Comparison of ENCODE assay signal across 8 cellular contexts in the genomic region with DNA sequence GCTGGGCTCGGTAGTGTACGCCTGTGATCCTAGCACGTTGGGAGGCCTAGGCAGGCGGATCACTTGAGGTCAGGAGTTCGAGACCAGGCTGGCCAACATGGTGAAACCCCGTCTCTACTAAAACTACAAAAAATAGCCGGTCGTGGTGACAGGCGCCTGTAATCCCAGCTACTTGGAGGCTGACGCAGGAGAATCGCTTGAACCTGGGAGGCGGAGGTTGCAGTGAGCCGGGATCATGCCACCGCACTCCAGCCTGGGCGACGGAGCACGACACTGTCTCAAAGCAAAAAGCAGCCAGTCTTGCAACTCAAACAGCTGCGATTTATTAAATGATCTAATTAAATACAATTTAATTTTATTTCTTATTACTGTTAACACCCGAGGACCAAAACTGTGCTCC. TPM values are rescaled to one million over a fixed set of nuclear protein-coding genes. Genes with fewer than 3 reads are reported as not detected.
A peak's percentile ranks its signal among the peaks of the same experiment; 100 is the strongest.
DNase-seq lines count a peak whose midpoint lies in the region; ATAC-seq and TF ChIP-seq lines count a peak whose summit lies in the region.
"Not testable (repeated sequence)": the region's sequence is repeated elsewhere in the genome, so short reads cannot be mapped to it uniquely, and the experiment has no call there.
"Had no signal": no experiment of that assay in that cellular context is flagged by ENCODE, and none has a peak within 500 bp of the region (broad histone marks: within the 10 kb centered on the region; RNA-seq: fewer than 3 reads in every experiment).

No MANE protein-coding gene starts in this region.

- not testable (repeated sequence) for H4K20me1 ChIP-seq in GM23248 (ENCODE audit: insufficient read depth)

- H3K9me3 Mint-ChIP-seq in T-helper 2 cell treated with Interferon-gamma antibody and Interleukin-4, amounts not matched to agents 5 μg/mL and 100 μg/mL, for 36 hours; neural crest cell: not testable (repeated sequence)

- not testable (repeated sequence) for H3K36me3 Mint-ChIP-seq in T-helper 2 cell treated with Interferon-gamma antibody and Interleukin-4, amounts not matched to agents 5 μg/mL and 100 μg/mL, for 36 hours (ENCODE audit: low read depth); neural crest cell (ENCODE audit: low read depth)

- peak overlapping the region; percentile 86 for H3K4me2 ChIP-seq in GM23248 (ENCODE audit: unreplicated experiment)

- not testable (repeated sequence) for H3K27ac ChIP-seq in GM23248; breast epithelium; right cardiac atrium (ENCODE audit: low read length); thyroid gland

- not testable (repeated sequence) for TF ChIP-seq POLR2A in breast epithelium (IDR thresholded peaks at IDR 0.05); thyroid gland (IDR thresholded peaks at IDR 0.05)

- H3K27me3 Mint-ChIP-seq in T-helper 2 cell treated with Interferon-gamma antibody and Interleukin-4, amounts not matched to agents 5 μg/mL and 100 μg/mL, for 36 hours (ENCODE audit: low read depth): peaks cover 27% of the 10 kb centered on the region
- H3K27me3 Mint-ChIP-seq in neural crest cell (ENCODE audit: low read depth): peaks cover 63% of the 10 kb centered on the region

- not testable (repeated sequence) for H3K79me2 ChIP-seq in GM23248 (ENCODE audit: insufficient read depth)

- not testable (repeated sequence) for H3K4me1 ChIP-seq in GM23248 (ENCODE audit: insufficient read depth); right cardiac atrium (ENCODE audit: control insufficient read depth, insufficient read depth, low read length)
- peaks cover 6 to 12% of the 10 kb centered on the region in 2 donors for H3K4me1 ChIP-seq in breast epithelium
- peaks cover 0 to 14% of the 10 kb centered on the region in 2 donors for H3K4me1 ChIP-seq in thyroid gland

- TF ChIP-seq CTCF in breast epithelium (IDR thresholded peaks at IDR 0.05); neural crest cell (conservative IDR thresholded peaks at IDR 0.05); thyroid gland (IDR thresholded peaks at IDR 0.05): not testable (repeated sequence)

- H3K36me3 ChIP-seq in GM23248 (ENCODE audit: low read depth); breast epithelium: not testable (repeated sequence)
- peaks cover 9 to 11% of the 10 kb centered on the region in 2 donors for H3K36me3 ChIP-seq in thyroid gland

- WGBS in GM23248 (ENCODE audit: low coverage in 1 of 2, low lambda C conversion rate in 2 of 2, missing lambda C conversion rate in 2 of 2), 2 experiments: 57 to 59% methylated on average over 19 of the region's 19 CpGs
- WGBS in right cardiac atrium: 65% methylated on average over 19 of the region's 19 CpGs
- 52 to 59% methylated on average over 19 of the region's 19 CpGs for WGBS in thyroid gland, 2 donors

- not testable (repeated sequence) for DNase-seq in GM23248; T-helper 2 cell treated with Interferon-gamma antibody and Interleukin-4, amounts not matched to agents 5 μg/mL and 100 μg/mL, for 36 hours (ENCODE audit: low spot score); breast epithelium (ENCODE audit: low spot score in 2 of 2); right cardiac atrium; neural crest cell (ENCODE audit: low read depth, low spot score); thyroid gland

- not testable (repeated sequence) for H3K9me3 ChIP-seq in GM23248 (ENCODE audit: low read depth); breast epithelium; right cardiac atrium (ENCODE audit: control insufficient read depth, low read length); thyroid gland

- not testable (repeated sequence) for ATAC-seq in right cardiac atrium

- H3K4me3 ChIP-seq in GM23248: peak overlapping the region; percentile 62
- peak overlapping the region; percentile 43 to 87 (median 59) for H3K4me3 ChIP-seq in breast epithelium
- H3K4me3 ChIP-seq in right cardiac atrium (ENCODE audit: low read length): peak overlapping the region; percentile 63
- peak overlapping the region in 2 of 3 donors; percentile 51 to 62 for H3K4me3 ChIP-seq in thyroid gland (replicated peaks in 1 of 3)

- H3K4me3 Mint-ChIP-seq in T-helper 2 cell treated with Interferon-gamma antibody and Interleukin-4, amounts not matched to agents 5 μg/mL and 100 μg/mL, for 36 hours: peak overlapping the region; percentile 83
- peak overlapping the region; percentile 81 for H3K4me3 Mint-ChIP-seq in neural crest cell

- not testable (repeated sequence) for H3K4me1 Mint-ChIP-seq in T-helper 2 cell treated with Interferon-gamma antibody and Interleukin-4, amounts not matched to agents 5 μg/mL and 100 μg/mL, for 36 hours (ENCODE audit: low read depth)
- H3K4me1 Mint-ChIP-seq in neural crest cell: peaks cover 15% of the 10 kb centered on the region

- peaks cover 17% of the 10 kb centered on the region for H3F3A ChIP-seq in GM23248 (ENCODE audit: insufficient read depth)

- not testable (repeated sequence) for H3K9ac ChIP-seq in GM23248

- in situ Hi-C loops in GM23248 (cut with MboI): not testable (repeated sequence)

- H2AFZ ChIP-seq in GM23248: peak overlapping the region; percentile 71

- H3K9me2 ChIP-seq in GM23248 (ENCODE audit: insufficient read depth): not testable (repeated sequence)

- not testable (repeated sequence) for H3K27me3 ChIP-seq in GM23248 (replicated peaks; ENCODE audit: insufficient read depth); breast epithelium; right cardiac atrium (ENCODE audit: control insufficient read depth, insufficient read depth); thyroid gland

- intact Hi-C loops in breast epithelium (cut with DNase I; ENCODE audit: low total_unique reads); right cardiac atrium (cut with DNase I); thyroid gland (cut with DNase I): not testable (repeated sequence)

- not testable (repeated sequence) for H3K27ac Mint-ChIP-seq in T-helper 2 cell treated with Interferon-gamma antibody and Interleukin-4, amounts not matched to agents 5 μg/mL and 100 μg/mL, for 36 hours; neural crest cell (ENCODE audit: unreplicated experiment)

RNA-seq across cellular contexts. Expression of a gene that starts 0.7 kb away (rescaled TPM):
- 0.22 TPM in 1 of 2 replicates, not detected in the other for total RNA-seq in GM23248 (2014; rRNA removed; shearing (Covaris generic))
- polyA plus RNA-seq in GM23248 (2016; fragmentation: Nextera tagmentation; extraction: Ambion mirVana) (0.40 and 0.82 TPM in 2 replicates), right cardiac atrium (0.36 TPM)
- total RNA-seq in breast epithelium (1 to 10 TPM in 1 of 3 donors, not detected in 2; 1.6 TPM), right cardiac atrium (under 1 TPM in 1 of 4 donors, not detected in 3; 0.29 TPM), neural crest cell (0.19 and 0.41 TPM in 2 replicates), thyroid gland (under 1 TPM in 2 of 4 donors, not detected in 2; 0.11 to 0.13 TPM)

RNA-seq across cellular contexts. Expression of a gene that starts 19.9 kb away (rescaled TPM):
- 6.4 TPM in 1 of 2 replicates, not detected in the other for total RNA-seq in GM23248 (2014; rRNA removed; shearing (Covaris generic))
- polyA plus RNA-seq in GM23248 (2016; fragmentation: Nextera tagmentation; extraction: Ambion mirVana) (1.5 and 1.9 TPM in 2 replicates), right cardiac atrium (2.3 TPM)
- total RNA-seq in breast epithelium (1 to 10 TPM in 1 of 3 donors, under 1 TPM in 2; 0.66 to 2.3 (median 0.80) TPM), right cardiac atrium (1 to 10 TPM in 2 of 4 donors, under 1 TPM in 2; 0.69 to 3.1 (median 1.3) TPM), neural crest cell (1.1 and 1.7 TPM in 2 replicates), thyroid gland (10 to 100 TPM in 1 of 4 donors, 1 to 10 TPM in 3; 2.7 to 11.4 (median 5.3) TPM)
- total RNA-seq: HT1080 had no signal

RNA-seq across cellular contexts. Expression of a gene that starts 23.0 kb away (rescaled TPM):
- total RNA-seq in GM23248 (2014; rRNA removed; shearing (Covaris generic)): 45.4 and 50.6 TPM in 2 replicates
- polyA plus RNA-seq in GM23248 (2016; fragmentation: Nextera tagmentation; extraction: Ambion mirVana) (66.0 and 67.6 TPM in 2 replicates), right cardiac atrium (31.9 TPM)
- total RNA-seq in breast epithelium (10 to 100 TPM; 48.2 to 71.1 (median 62.3) TPM), right cardiac atrium (10 to 100 TPM; 25.0 to 29.3 (median 27.3) TPM), neural crest cell (78.5 and 80.8 TPM in 2 replicates), thyroid gland (10 to 100 TPM; 48.4 to 66.0 (median 55.4) TPM)

RNA-seq across cellular contexts. Expression of a gene that starts 28.8 kb away (rescaled TPM):
- total RNA-seq in GM23248 (2014; rRNA removed; shearing (Covaris generic)): not detected in 2 replicates
- polyA plus RNA-seq in GM23248 (2016; fragmentation: Nextera tagmentation; extraction: Ambion mirVana) (not detected in 2 replicates), right cardiac atrium (not detected)
- total RNA-seq in breast epithelium (not detected), right cardiac atrium (not detected), neural crest cell (not detected in 2 replicates), thyroid gland (not detected)
- total RNA-seq: HT1080, lung microvascular endothelial cell had no signal
